Comparison of ENCODE assay signal across 8 cellular contexts in the genomic region with DNA sequence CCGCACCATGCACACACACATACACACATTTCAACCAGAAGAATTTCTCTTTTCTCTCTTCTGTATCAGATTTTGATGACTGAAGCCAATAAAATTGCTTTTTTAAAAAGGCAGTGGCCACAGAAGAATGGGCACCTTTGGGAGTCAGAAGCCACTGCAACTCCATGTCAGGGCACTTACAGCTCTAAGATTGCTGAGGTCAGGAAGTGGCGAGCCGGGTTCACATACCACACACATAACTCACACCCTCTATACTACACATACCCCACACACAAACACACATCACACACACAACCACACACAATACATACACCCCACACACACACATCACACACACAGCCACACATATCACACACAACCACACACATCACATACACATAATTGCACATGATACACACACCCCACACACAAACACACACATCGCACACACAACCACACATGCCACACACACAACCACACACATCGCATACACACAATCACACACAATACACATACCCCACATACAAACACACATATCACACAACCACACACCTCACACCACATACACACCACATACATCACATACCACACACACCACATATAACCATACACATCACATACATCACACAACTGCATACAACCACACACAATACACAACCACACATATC. TPM values are rescaled to one million over a fixed set of nuclear protein-coding genes. Genes with fewer than 3 reads are reported as not detected.
DNase-seq lines count a peak whose midpoint lies in the region; ATAC-seq and TF ChIP-seq lines count a peak whose summit lies in the region.

No MANE protein-coding gene starts in this region.

- TF ChIP-seq CTCF in fibroblast of pulmonary artery (IDR thresholded peaks at IDR 0.05; ENCODE audit: low read length, missing control alignments) (no peak), stomach (IDR thresholded peaks at IDR 0.05) (no peak)

- H3K9me3 ChIP-seq in SJSA1 (replicated peaks) (peaks cover 3% of the 10 kb centered on the region; the same call in 1 of the 2 replicates), stomach (no peaks in the 10 kb centered on the region)

- ATAC-seq in HG02759 (IDR thresholded peaks at IDR 0.05; ENCODE audit: unreplicated experiment), result no peak

- H3K27me3 Mint-ChIP-seq in activated naive CD4-positive, alpha-beta T cell treated with anti-CD3 and anti-CD28 coated beads, Interleukin-2, amount 10 ng/mL, durations not matched to agents 7 days and 5 days, result no peaks in the 10 kb centered on the region

- no peak overlapping the region for H3K4me3 ChIP-seq in SJSA1
- no peak overlapping the region for H3K4me3 ChIP-seq in fibroblast of pulmonary artery (replicated peaks; ENCODE audit: low read depth, low read length)
- no peak overlapping the region for H3K4me3 ChIP-seq in stomach

- no peak for TF ChIP-seq EP300 in stomach (IDR thresholded peaks at IDR 0.05)

- no peak for TF ChIP-seq POLR2A in stomach (IDR thresholded peaks at IDR 0.05)

- H3K27ac Mint-ChIP-seq in activated naive CD4-positive, alpha-beta T cell treated with anti-CD3 and anti-CD28 coated beads, Interleukin-2, amount 10 ng/mL, durations not matched to agents 7 days and 5 days, result no peak overlapping the region

- peak overlapping the region; percentile 98 for H3K27ac ChIP-seq in SJSA1
- no peak overlapping the region for H3K27ac ChIP-seq in stomach

- no peaks in the 10 kb centered on the region for H3K4me1 Mint-ChIP-seq in activated naive CD4-positive, alpha-beta T cell treated with anti-CD3 and anti-CD28 coated beads, Interleukin-2, amount 10 ng/mL, durations not matched to agents 7 days and 5 days

- no peaks in the 10 kb centered on the region for H3K36me3 Mint-ChIP-seq in activated naive CD4-positive, alpha-beta T cell treated with anti-CD3 and anti-CD28 coated beads, Interleukin-2, amount 10 ng/mL, durations not matched to agents 7 days and 5 days

- intact Hi-C loops in stomach (cut with DNase I; ENCODE audit: low total_unique reads), result no loop called here

- 80 to 91% (median 88%) methylated on average over 5 of the region's 5 CpGs for WGBS in stomach, 5 donors

- H3K36me3 ChIP-seq in SJSA1 (no peaks in the 10 kb centered on the region), stomach (no peaks in the 10 kb centered on the region)

- CTCF ChIA-PET in activated naive CD4-positive, alpha-beta T cell treated with anti-CD3 and anti-CD28 coated beads, Interleukin-2, amount 10 ng/mL, durations not matched to agents 7 days and 5 days (lab: Charles Lee), result no interaction called here

- H3K27me3 ChIP-seq in SJSA1 (replicated peaks), result no peaks in the 10 kb centered on the region
- no peaks in the 10 kb centered on the region for H3K27me3 ChIP-seq in stomach

- H3K4me1 ChIP-seq in SJSA1 (replicated peaks) (peaks cover 68% of the 10 kb centered on the region), stomach (peaks cover 9 to 23% (median 14%) of the 10 kb centered on the region in 4 donors)

- no peaks in the 10 kb centered on the region for H3K9me3 Mint-ChIP-seq in activated naive CD4-positive, alpha-beta T cell treated with anti-CD3 and anti-CD28 coated beads, Interleukin-2, amount 10 ng/mL, durations not matched to agents 7 days and 5 days

- H3K4me3 Mint-ChIP-seq in activated naive CD4-positive, alpha-beta T cell treated with anti-CD3 and anti-CD28 coated beads, Interleukin-2, amount 10 ng/mL, durations not matched to agents 7 days and 5 days, result no peak overlapping the region

- peak; percentile 31 for DNase-seq in activated naive CD4-positive, alpha-beta T cell treated with anti-CD3 and anti-CD28 coated beads, Interleukin-2, amount 10 ng/mL, durations not matched to agents 7 days and 5 days
- DNase-seq in activated naive CD4-positive, alpha-beta T cell treated with Interleukin-2 at 50 U/mL for 16 hours, result no peak
- peak in 1 of 2 experiments; percentile 97 for DNase-seq in SJSA1 (ENCODE audit: low read depth in 1 of 2, low spot score in 2 of 2)
- peak; percentile 86 for DNase-seq in fibroblast of pulmonary artery (ENCODE audit: low read depth)
- DNase-seq in stomach, result peak; percentile 24
- DNase-seq in NCI-H748 (lab: John Stamatoyannopoulos, UW; ENCODE audit: unreplicated experiment), result no peak
- no peak for DNase-seq in NCI-H524 (lab: John Stamatoyannopoulos, UW)

RNA-seq across cellular contexts. Expression of a gene that starts 31.2 kb away (rescaled TPM):
- 0.42 and 1.3 TPM in 2 replicates for total RNA-seq in SJSA1 (2014; rRNA removed; shearing (Covaris generic))
- 10 to 100 TPM in 4 of 5 donors, 1 to 10 TPM in 1; 3.5 to 27.8 (median 15.2) TPM for total RNA-seq in stomach
- polyA plus RNA-seq in stomach, result 10 to 100 TPM in 1 of 3 donors, 1 to 10 TPM in 2; 5.0 to 10.8 (median 5.0) TPM

RNA-seq across cellular contexts. Expression of a gene that starts 53.6 kb away (rescaled TPM):
- 5.2 and 8.6 TPM in 2 replicates for total RNA-seq in SJSA1 (2014; rRNA removed; shearing (Covaris generic))
- 10 to 100 TPM in 1 of 5 donors, 1 to 10 TPM in 1, under 1 TPM in 1, not detected in 2; 0.29 to 85.8 (median 2.9) TPM for total RNA-seq in stomach
- polyA plus RNA-seq in stomach, result under 1 TPM; 0.12 to 0.95 (median 0.92) TPM

RNA-seq across cellular contexts. Expression of a gene that starts 59.5 kb away (rescaled TPM):
- total RNA-seq in SJSA1 (2014; rRNA removed; shearing (Covaris generic)), result 0.06 and 0.71 TPM in 2 replicates
- 10 to 100 TPM in 1 of 5 donors, 1 to 10 TPM in 1, not detected in 3; 3.0 to 22.9 TPM for total RNA-seq in stomach
- under 1 TPM in 1 of 3 donors, not detected in 2; 0.19 TPM for polyA plus RNA-seq in stomach

Comparison
In these comparisons a context has a peak if more than half of its experiments do, and no peak if none do; other contexts are left out.
1. DNase-seq: peak in activated naive CD4-positive, alpha-beta T cell treated with anti-CD3 and anti-CD28 coated beads, Interleukin-2, amount 10 ng/mL, durations not matched to agents 7 days and 5 days (single experiment), fibroblast of pulmonary artery (single experiment) and stomach (single experiment); none in activated naive CD4-positive, alpha-beta T cell treated with Interleukin-2 at 50 U/mL for 16 hours (single experiment), NCI-H748 (single experiment) and NCI-H524 (0 of 2).